In genomic region chr1:164631751-164632150, GRCh38 we compare ENCODE assay signal across 22 cellular contexts.
A peak's percentile ranks its signal among the peaks of the same experiment; 100 is the strongest.
DNase-seq lines count a peak whose midpoint lies in the region; ATAC-seq and TF ChIP-seq lines count a peak whose summit lies in the region.
"Had no signal": no experiment of that assay in that cellular context is flagged by ENCODE, and none has a peak within 500 bp of the region (broad histone marks: within the 10 kb centered on the region; RNA-seq: fewer than 3 reads in every experiment).

No MANE protein-coding gene starts in this region.

- DNase-seq in esophagus muscularis mucosa (ENCODE audit: extremely low spot score) (no peak), mesothelial cell of epicardium (ENCODE audit: low spot score in 2 of 2, unreplicated experiment in 2 of 2) (no peak), gastrocnemius medialis (no peak), upper lobe of right lung (no peak), putamen (ENCODE audit: low spot score) (no peak)
- DNase-seq: ACHN, AML-193, COR-L47, DMS153, EL, HFFc6, KG1, NCI-H1092, NCI-H1694, NCI-H524, Peyer's patch, SHP77 had no signal

- TF ChIP-seq EP300 in esophagus muscularis mucosa (IDR thresholded peaks at IDR 0.05) = no peak

- 73% methylated on average over 7 of the region's 7 CpGs for WGBS in esophagus muscularis mucosa

- H3K27ac ChIP-seq in KMS-11 (no peak overlapping the region), esophagus muscularis mucosa (replicated peaks in 1 of 4) (peak overlapping the region; percentile 21 to 81 (median 76)), gastrocnemius medialis (peak overlapping the region; percentile 65 to 92 (median 86)), upper lobe of right lung (no peak overlapping the region)

- intact Hi-C loops in esophagus muscularis mucosa (cut with DNase I) = no loop called here
- intact Hi-C loops in gastrocnemius medialis (cut with DNase I; ENCODE audit: low total_unique reads) = no loop called here
- intact Hi-C loops in upper lobe of right lung (cut with DNase I) = no loop called here

- H3K4me1 ChIP-seq in KMS-11 (ENCODE audit: low read depth, poor library complexity, severe bottlenecking) (peaks cover 24% of the 10 kb centered on the region), esophagus muscularis mucosa (peaks cover 43 to 96% (median 88%) of the 10 kb centered on the region in 4 donors), gastrocnemius medialis (peaks cover 66% of the 10 kb centered on the region in 2 donors), upper lobe of right lung (peaks cover 7% of the 10 kb centered on the region)

- no peaks in the 10 kb centered on the region for H3K79me2 ChIP-seq in KMS-11 (ENCODE audit: insufficient read depth, low read depth)

- peak overlapping the region; percentile 88 for H3K27ac Mint-ChIP-seq in mesothelial cell of epicardium
- H3K27ac Mint-ChIP-seq: CD14-positive monocyte, HFFc6 had no signal

- no peaks in the 10 kb centered on the region for H3K27me3 ChIP-seq in KMS-11 (ENCODE audit: insufficient read depth, low read depth)
- H3K27me3 ChIP-seq in esophagus muscularis mucosa = no peaks in the 10 kb centered on the region
- no peaks in the 10 kb centered on the region for H3K27me3 ChIP-seq in gastrocnemius medialis
- H3K27me3 ChIP-seq in upper lobe of right lung = no peaks in the 10 kb centered on the region
- H3K27me3 ChIP-seq: Peyer's patch had no signal

- H3K27me3 Mint-ChIP-seq in mesothelial cell of epicardium (ENCODE audit: low read depth) = no peaks in the 10 kb centered on the region

- no peaks in the 10 kb centered on the region for H4K20me1 ChIP-seq in KMS-11 (ENCODE audit: insufficient read depth)

- no peak overlapping the region for H3K9ac ChIP-seq in KMS-11

- H3K9me3 Mint-ChIP-seq in mesothelial cell of epicardium = no peaks in the 10 kb centered on the region
- H3K9me3 Mint-ChIP-seq: HFFc6 had no signal

- H3K36me3 ChIP-seq in KMS-11 (ENCODE audit: insufficient read depth) (no peaks in the 10 kb centered on the region), esophagus muscularis mucosa (no peaks in the 10 kb centered on the region), gastrocnemius medialis (no peaks in the 10 kb centered on the region), upper lobe of right lung (no peaks in the 10 kb centered on the region)
- H3K36me3 ChIP-seq: Peyer's patch had no signal

- TF ChIP-seq CTCF in KMS-11 (conservative IDR thresholded peaks at IDR 0.05; ENCODE audit: low read depth, low read length) (no peak), esophagus muscularis mucosa (IDR thresholded peaks at IDR 0.05) (no peak), mesothelial cell of epicardium (IDR thresholded peaks at IDR 0.05; ENCODE audit: unreplicated experiment) (no peak), gastrocnemius medialis (IDR thresholded peaks at IDR 0.05 in 4 of 5, conservative IDR thresholded peaks at IDR 0.05 in 1 of 5) (no peak), upper lobe of right lung (IDR thresholded peaks at IDR 0.05) (no peak)

- no peak overlapping the region for H3K4me3 ChIP-seq in KMS-11 (IDR thresholded peaks at IDR 0.05; ENCODE audit: insufficient read depth, low read depth, low read length)
- H3K4me3 ChIP-seq in esophagus muscularis mucosa = no peak overlapping the region
- no peak overlapping the region for H3K4me3 ChIP-seq in gastrocnemius medialis
- no peak overlapping the region for H3K4me3 ChIP-seq in upper lobe of right lung
- H3K4me3 ChIP-seq: Peyer's patch had no signal

- peak overlapping the region; percentile 36; the same call in 1 of the 2 replicates for H3K4me2 ChIP-seq in KMS-11

- in situ Hi-C loops in gastrocnemius medialis (cut with MboI; ENCODE audit: low sequenced_read_pairs in 4 of 4) = loop anchor here in 1 of 4 donors (10.0 kb wide), 1 partner anchor 153 kb away; no protein-coding TSS in a partner anchor

- H3K9me3 ChIP-seq in esophagus muscularis mucosa (no peaks in the 10 kb centered on the region), gastrocnemius medialis (no peaks in the 10 kb centered on the region), upper lobe of right lung (no peaks in the 10 kb centered on the region)
- H3K9me3 ChIP-seq: Peyer's patch had no signal

- TF ChIP-seq POLR2A in esophagus muscularis mucosa (IDR thresholded peaks at IDR 0.05; ENCODE audit: low read depth) (no peak), gastrocnemius medialis (IDR thresholded peaks at IDR 0.05) (no peak)

- H3K4me3 Mint-ChIP-seq in mesothelial cell of epicardium = no peak overlapping the region
- H3K4me3 Mint-ChIP-seq: CD14-positive monocyte, HFFc6 had no signal

- ATAC-seq in gastrocnemius medialis (no peak), upper lobe of right lung (no peak), HG02763 (IDR thresholded peaks at IDR 0.05; ENCODE audit: unreplicated experiment) (no peak), HG03378 (IDR thresholded peaks at IDR 0.05; ENCODE audit: unreplicated experiment) (no peak)
- ATAC-seq: HepG2 had no signal

- peaks cover 26% of the 10 kb centered on the region for H3K36me3 Mint-ChIP-seq in mesothelial cell of epicardium
- H3K36me3 Mint-ChIP-seq: CD14-positive monocyte had no signal

- H2AFZ ChIP-seq in KMS-11 (ENCODE audit: low read depth) = no peak overlapping the region

- H3K4me1 Mint-ChIP-seq in mesothelial cell of epicardium = peaks cover 88% of the 10 kb centered on the region

Comparison
In these comparisons a context has a peak if more than half of its experiments do, and no peak if none do; other contexts are left out.
1. H3K27ac ChIP-seq: peak in esophagus muscularis mucosa (4 of 4) and gastrocnemius medialis (4 of 4); none in KMS-11 (single experiment) and upper lobe of right lung (single experiment).